In genomic region chr12:56359851-56360767, GRCh38 we compare ENCODE assay signal across 8 cellular contexts.
DNase-seq lines count a peak whose midpoint lies in the region; ATAC-seq lines count a peak whose summit lies in the region.

STAT2 (minus strand) TSS chr12:56360107; CDS start chr12:56356571, 3,536 bp downstream.

- ATAC-seq in GM19372 (IDR thresholded peaks at IDR 0.05; ENCODE audit: low read depth, unreplicated experiment): peak; percentile 96
- peak; percentile 90 for ATAC-seq in HG03558 (IDR thresholded peaks at IDR 0.05; ENCODE audit: extremely low read depth, unreplicated experiment)

- DNase-seq in C1 segment of cervical spinal cord (lab: John Stamatoyannopoulos, UW) (peak; percentile 95 to 100 (median 98)), NCI-H748 treated with DMSO at 0.1 percent for 48 hours (lab: John Stamatoyannopoulos, UW) (peak; percentile 98), dedifferentiated amniotic fluid mesenchymal stem cell (ENCODE audit: extremely low spot score) (peak; percentile 100), left kidney (ENCODE audit: low read depth, low spot score) (peak; percentile 100)
- DNase-seq in activated CD4-positive, alpha-beta T cell treated with anti-CD3 and anti-CD28 coated beads, Interleukin-2, amount 50 U/mL, for 24 hours (ENCODE audit: low read depth in 1 of 2, low spot score in 1 of 2): peak; percentile 96 to 98
- DNase-seq in stimulated activated CD4-positive, alpha-beta T cell treated with anti-CD3 and anti-CD28 coated beads, Interleukin-2, amount 100 ng/mL, for 24 hours: peak; percentile 99

Comparison
In these comparisons a context has a peak if more than half of its experiments do, and no peak if none do; other contexts are left out.
1. Peak in every context shown above with its lines: DNase-seq and ATAC-seq.